Comparison of ENCODE assay signal across 32 cellular contexts in the genomic region with DNA sequence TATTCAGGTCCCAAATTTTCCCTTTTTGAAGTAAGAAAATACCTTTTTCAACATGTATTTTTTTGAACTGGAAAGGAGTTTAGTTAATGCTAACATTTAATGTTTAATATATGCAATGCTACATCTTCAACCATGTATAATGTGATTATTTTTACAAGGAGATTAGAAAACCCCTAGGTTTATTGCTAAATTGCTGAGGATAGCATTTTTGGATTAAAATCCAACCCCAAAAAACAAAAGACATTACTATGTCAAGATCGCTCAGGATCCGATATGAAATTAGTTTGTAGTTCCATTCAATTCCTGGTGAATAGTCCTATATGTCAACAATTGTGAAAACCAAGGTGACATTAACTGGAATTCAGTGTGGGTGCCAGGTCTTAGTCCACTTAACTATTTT. TPM values are rescaled to one million over a fixed set of nuclear protein-coding genes. Genes with fewer than 3 reads are reported as not detected.
"Had no signal": no experiment of that assay in that cellular context is flagged by ENCODE, and none has a peak within 500 bp of the region (broad histone marks: within the 10 kb centered on the region; RNA-seq: fewer than 3 reads in every experiment).

No MANE protein-coding gene starts in this region.

- H3K27me3 ChIP-seq: neutrophil, ovary, spleen, stomach, thyroid gland, tibial nerve, upper lobe of left lung, vagina had no signal

- DNase-seq: naive thymus-derived CD8-positive, alpha-beta T cell; nephron progenitor cell; nucleus accumbens; ovary; posterior cingulate gyrus; psoas muscle; right cardiac atrium; spleen; stimulated activated CD4-positive, alpha-beta T cell treated with anti-CD3 and anti-CD28 coated beads, Interleukin-12 subunit alpha, Interleukin-12 subunit beta, amount 100 ng/mL, for 4 hours; stimulated activated CD4-positive, alpha-beta T cell treated with anti-CD3 and anti-CD28 coated beads, Interleukin-1b, Interleukin-23, amount 100 ng/mL, for 48 hours; stimulated activated CD4-positive, alpha-beta T cell treated with anti-CD3 and anti-CD28 coated beads, Interleukin-4, amount 100 ng/mL, for 1 hour; stimulated activated CD4-positive, alpha-beta T cell treated with anti-CD3 and anti-CD28 coated beads, Interleukin-4, amount 100 ng/mL, for 4 hours; stimulated activated CD8-positive, alpha-beta memory T cell treated with anti-CD3 and anti-CD28 coated beads, Interleukin-4, amount 100 ng/mL, for 48 hours; stimulated activated naive B cell treated with anti-CD40 and anti-IgM and Interleukin-4, amounts not matched to agents 10 μg/mL and 1 μg/mL and 100 μg/mL, for 72 hours; stimulated activated naive CD4-positive, alpha-beta T cell treated with Interleukin-2 at 50 U/mL for 16 hours; stomach; thyroid gland; trophoblast cell; upper lobe of left lung had no signal

- H3K4me1 ChIP-seq: parathyroid adenoma, psoas muscle, spleen, stomach, tibial nerve, upper lobe of left lung, vagina had no signal

- H3K79me2 ChIP-seq: parathyroid adenoma had no signal

- H3K4me2 ChIP-seq: smooth muscle cell had no signal

- H3K9ac ChIP-seq: parathyroid adenoma had no signal

- ATAC-seq: naive thymus-derived CD8-positive, alpha-beta T cell; natural killer cell treated with Interleukin-12 subunit alpha and Interleukin-12 subunit beta and Interleukin-15 and Interleukin-18, amount 100 ng/mL, for 72 hours; psoas muscle; right cardiac atrium; sciatic nerve; stimulated activated naive B cell treated with anti-CD40 and anti-IgM and Interleukin-4, amounts not matched to agents 10 μg/mL and 1 μg/mL and 100 μg/mL, for 72 hours had no signal

- H2AFZ ChIP-seq: parathyroid adenoma had no signal

- H3K4me3 Mint-ChIP-seq: naive thymus-derived CD8-positive, alpha-beta T cell; natural killer cell treated with Interleukin-12 subunit alpha and Interleukin-12 subunit beta and Interleukin-15 and Interleukin-18, amount 100 ng/mL, for 72 hours; nephron progenitor cell; neural crest cell; stimulated activated naive B cell treated with anti-CD40 and anti-IgM and Interleukin-4, amounts not matched to agents 10 μg/mL and 1 μg/mL and 100 μg/mL, for 72 hours; stimulated activated naive CD8-positive, alpha-beta T cell treated with anti-CD3 and anti-CD28 coated beads, Interleukin-15, Interleukin-2, amounts not matched to agents 100 ng/mL and 50 ng/mL, for 24 hours had no signal

- H3K27ac Mint-ChIP-seq: naive thymus-derived CD8-positive, alpha-beta T cell; natural killer cell treated with Interleukin-12 subunit alpha and Interleukin-12 subunit beta and Interleukin-15 and Interleukin-18, amount 100 ng/mL, for 72 hours; nephron progenitor cell; progenitor cell of endocrine pancreas; stimulated activated naive B cell treated with anti-CD40 and anti-IgM and Interleukin-4, amounts not matched to agents 10 μg/mL and 1 μg/mL and 100 μg/mL, for 72 hours; stimulated activated naive CD8-positive, alpha-beta T cell treated with anti-CD3 and anti-CD28 coated beads, Interleukin-15, Interleukin-2, amounts not matched to agents 100 ng/mL and 50 ng/mL, for 24 hours had no signal

- H3K36me3 Mint-ChIP-seq: naive thymus-derived CD8-positive, alpha-beta T cell; natural killer cell treated with Interleukin-12 subunit alpha and Interleukin-12 subunit beta and Interleukin-15 and Interleukin-18, amount 100 ng/mL, for 72 hours; stimulated activated naive B cell treated with anti-CD40 and anti-IgM and Interleukin-4, amounts not matched to agents 10 μg/mL and 1 μg/mL and 100 μg/mL, for 72 hours had no signal

- H3K36me3 ChIP-seq: neutrophil, ovary, spleen, stomach, thoracic aorta, thyroid gland, tibial nerve, upper lobe of left lung, vagina had no signal

- FAIRE-seq: urothelium cell line had no signal

- H3K27ac ChIP-seq: neutrophil, ovary, parathyroid adenoma, psoas muscle, skin epidermis, spleen, stomach, thoracic aorta, tibial nerve, upper lobe of left lung, vagina had no signal

- H3K4me1 Mint-ChIP-seq: naive thymus-derived CD8-positive, alpha-beta T cell; nephron progenitor cell; neural crest cell; stimulated activated naive B cell treated with anti-CD40 and anti-IgM and Interleukin-4, amounts not matched to agents 10 μg/mL and 1 μg/mL and 100 μg/mL, for 72 hours had no signal

- H3K9me3 ChIP-seq: neutrophil, ovary, psoas muscle, spleen, stomach, thoracic aorta, thyroid gland, tibial nerve, upper lobe of left lung, vagina had no signal

- H3K9me3 Mint-ChIP-seq: natural killer cell treated with Interleukin-12 subunit alpha and Interleukin-12 subunit beta and Interleukin-15 and Interleukin-18, amount 100 ng/mL, for 72 hours; nephron progenitor cell; stimulated activated naive B cell treated with anti-CD40 and anti-IgM and Interleukin-4, amounts not matched to agents 10 μg/mL and 1 μg/mL and 100 μg/mL, for 72 hours had no signal

- H3K27me3 Mint-ChIP-seq: naive thymus-derived CD8-positive, alpha-beta T cell; natural killer cell treated with Interleukin-12 subunit alpha and Interleukin-12 subunit beta and Interleukin-15 and Interleukin-18, amount 100 ng/mL, for 72 hours; progenitor cell of endocrine pancreas; stimulated activated naive B cell treated with anti-CD40 and anti-IgM and Interleukin-4, amounts not matched to agents 10 μg/mL and 1 μg/mL and 100 μg/mL, for 72 hours; stimulated activated naive CD8-positive, alpha-beta T cell treated with anti-CD3 and anti-CD28 coated beads, Interleukin-15, Interleukin-2, amounts not matched to agents 100 ng/mL and 50 ng/mL, for 24 hours had no signal

- H3K4me3 ChIP-seq: ovary, psoas muscle, skin epidermis, smooth muscle cell, spleen, stomach, thoracic aorta, thyroid gland, tibial nerve, upper lobe of left lung, vagina had no signal

RNA-seq across cellular contexts. Expression of a gene that starts 35.2 kb away (rescaled TPM):
- total RNA-seq: naive thymus-derived CD8-positive, alpha-beta T cell; natural killer cell treated with Interleukin-12 subunit alpha and Interleukin-12 subunit beta and Interleukin-15 and Interleukin-18, amount 100 ng/mL, for 72 hours had no signal
- polyA plus RNA-seq: naive thymus-derived CD8-positive, alpha-beta T cell had no signal
